Comparison of ENCODE assay signal across 9 cellular contexts in genomic region chr12:49537231-49537708, GRCh38. TPM values are rescaled to one million over a fixed set of nuclear protein-coding genes. Genes with fewer than 3 reads are reported as not detected.
DNase-seq lines count a peak whose midpoint lies in the region; ATAC-seq and TF ChIP-seq lines count a peak whose summit lies in the region.
"Had no signal": no experiment of that assay in that cellular context is flagged by ENCODE, and none has a peak within 500 bp of the region (broad histone marks: within the 10 kb centered on the region; RNA-seq: fewer than 3 reads in every experiment).

No MANE protein-coding gene starts in this region.

- intact Hi-C loops in left ventricle myocardium superior (cut with micrococcal nuclease) (no loop called here), uterus (cut with DNase I; ENCODE audit: low total_unique reads) (no loop called here)

- peak; percentile 46 to 78 for DNase-seq in NCI-H524 (lab: John Stamatoyannopoulos, UW)
- DNase-seq in NCI-H524 treated with DMSO at 0.1 percent for 48 hours (lab: John Stamatoyannopoulos, UW): no peak
- DNase-seq in SK-N-DZ (ENCODE audit: low spot score): peak; percentile 37
- peak; percentile 20 for DNase-seq in left ventricle myocardium superior
- DNase-seq in uterus: no peak
- DNase-seq: NCI-H510A had no signal

- TF ChIP-seq POLR2A in uterus (IDR thresholded peaks at IDR 0.05): no peak

- H3K4me1 ChIP-seq in skeletal muscle tissue (ENCODE audit: control insufficient read depth in 3 of 3, insufficient read depth in 3 of 3, low read length in 3 of 3) (peaks cover 12% of the 10 kb centered on the region in 3 donors), uterus (peaks cover 0 to 12% of the 10 kb centered on the region in 2 donors)

- H3K9ac ChIP-seq in skeletal muscle tissue (ENCODE audit: low read depth in 1 of 3, low read length in 3 of 3): no peak overlapping the region

- ATAC-seq in left ventricle myocardium superior (no peak), GM21576 (IDR thresholded peaks at IDR 0.05; ENCODE audit: unreplicated experiment) (no peak), HG02852 (IDR thresholded peaks at IDR 0.05; ENCODE audit: unreplicated experiment) (no peak)

- TF ChIP-seq CTCF in uterus (IDR thresholded peaks at IDR 0.05): no peak

- H3K27ac ChIP-seq in skeletal muscle tissue (ENCODE audit: low read depth, low read length) (no peak overlapping the region), uterus (no peak overlapping the region)

- H3K9me3 ChIP-seq in skeletal muscle tissue (ENCODE audit: control insufficient read depth in 3 of 3, low read length in 3 of 3): no peaks in the 10 kb centered on the region
- no peaks in the 10 kb centered on the region for H3K9me3 ChIP-seq in uterus

- H3K4me3 ChIP-seq in skeletal muscle tissue (ENCODE audit: low read length in 3 of 3) (peak overlapping the region; percentile 59 to 63 (median 62)), uterus (no peak overlapping the region)

- peaks cover 37 to 42% (median 42%) of the 10 kb centered on the region in 3 donors for H3K27me3 ChIP-seq in skeletal muscle tissue (ENCODE audit: control insufficient read depth in 3 of 3, insufficient read depth in 3 of 3, low read length in 3 of 3)
- H3K27me3 ChIP-seq in uterus: no peaks in the 10 kb centered on the region

- H3K36me3 ChIP-seq in skeletal muscle tissue (ENCODE audit: control insufficient read depth in 3 of 3, insufficient read depth in 3 of 3, low read length in 3 of 3): no peaks in the 10 kb centered on the region
- no peaks in the 10 kb centered on the region for H3K36me3 ChIP-seq in uterus

RNA-seq across cellular contexts. Expression of gene KCNH3, which starts 1.6 kb away (rescaled TPM):
- polyA plus RNA-seq in SK-N-DZ (2014; cell fraction: cytosol; rRNA removed): 7.2 and 8.5 TPM in 2 replicates
- polyA plus RNA-seq in SK-N-DZ (2014; cell fraction: nucleus; rRNA removed): 15.3 and 21.5 TPM in 2 replicates
- 0.30 TPM for total RNA-seq in left ventricle myocardium superior
- total RNA-seq in skeletal muscle tissue: 0.52 TPM
- total RNA-seq in uterus: 1 to 10 TPM in 1 of 4 donors, under 1 TPM in 2, not detected in 1; under 0.01 to 1.7 (median 0.43) TPM

RNA-seq across cellular contexts. Expression of gene MCRS1, which starts 30.7 kb away (rescaled TPM):
- 128 and 140 TPM in 2 replicates for polyA plus RNA-seq in SK-N-DZ (2014; cell fraction: cytosol; rRNA removed)
- 202 and 227 TPM in 2 replicates for polyA plus RNA-seq in SK-N-DZ (2014; cell fraction: nucleus; rRNA removed)
- total RNA-seq in left ventricle myocardium superior: 94.4 TPM
- total RNA-seq in skeletal muscle tissue: 33.9 TPM
- total RNA-seq in uterus: 10 to 100 TPM; 20.0 to 81.2 (median 50.4) TPM

Comparison
In these comparisons a context has a peak if more than half of its experiments do, and no peak if none do; other contexts are left out.
1. DNase-seq: peak in NCI-H524 (2 of 2), SK-N-DZ (single experiment) and left ventricle myocardium superior (single experiment); none in NCI-H524 treated with DMSO at 0.1 percent for 48 hours (single experiment) and uterus (0 of 2).
2. H3K4me3 ChIP-seq: peak in skeletal muscle tissue (3 of 3); none in uterus (0 of 2).